8 cellular contexts compared by ENCODE assay signal in genomic region chr1:220189750-220190347, GRCh38.
DNase-seq lines count a peak whose midpoint lies in the region; ATAC-seq and TF ChIP-seq lines count a peak whose summit lies in the region.

No MANE protein-coding gene starts in this region.

- H3K27ac ChIP-seq in heart right ventricle, result no peak overlapping the region
- no peak overlapping the region for H3K27ac ChIP-seq in right atrium auricular region
- H3K27ac ChIP-seq in adrenal gland, result no peak overlapping the region
- H3K27ac ChIP-seq in liver (ENCODE audit: low read depth in 1 of 2, low read length in 2 of 2), result no peak overlapping the region

- intact Hi-C loops in heart right ventricle (cut with DNase I) (no loop called here), adrenal gland (cut with DNase I) (no loop called here)

- ATAC-seq in heart right ventricle (no peak), GM18520 (IDR thresholded peaks at IDR 0.05; ENCODE audit: unreplicated experiment) (no peak), HG02852 (IDR thresholded peaks at IDR 0.05; ENCODE audit: unreplicated experiment) (no peak)

- no peak for DNase-seq in heart right ventricle
- no peak for DNase-seq in right atrium auricular region (ENCODE audit: low spot score)
- DNase-seq in NCI-H128 (lab: John Stamatoyannopoulos, UW; ENCODE audit: unreplicated experiment), result peak; percentile 4
- DNase-seq in adrenal gland, result no peak
- no peak for DNase-seq in T-helper 9 cell

- H3K9me3 ChIP-seq in heart right ventricle (no peaks in the 10 kb centered on the region), right atrium auricular region (no peaks in the 10 kb centered on the region), adrenal gland (replicated peaks in 1 of 3) (no peaks in the 10 kb centered on the region), liver (ENCODE audit: control insufficient read depth in 4 of 4, low read length in 3 of 4) (no peaks in the 10 kb centered on the region)

- H3K36me3 ChIP-seq in heart right ventricle (peaks cover 0 to 100% (median 42%) of the 10 kb centered on the region in 9 donors), right atrium auricular region (peaks cover 54% of the 10 kb centered on the region), adrenal gland (replicated peaks in 1 of 2) (peaks cover 0 to 32% of the 10 kb centered on the region in 2 donors), liver (ENCODE audit: control insufficient read depth in 4 of 4, insufficient read depth in 3 of 4, low read depth in 1 of 4, low read length in 3 of 4) (peaks cover 4 to 48% (median 35%) of the 10 kb centered on the region in 4 donors)

- TF ChIP-seq CTCF in heart right ventricle (IDR thresholded peaks at IDR 0.05) (peak in 7 of 9 donors; percentile 39 to 67 (median 53)), right atrium auricular region (IDR thresholded peaks at IDR 0.05) (peak in 1 of 2 donors; percentile 50), adrenal gland (IDR thresholded peaks at IDR 0.05) (peak; percentile 22 to 62 (median 40)), liver (IDR thresholded peaks at IDR 0.05; ENCODE audit: low read depth, low read length, missing input control) (peak; percentile 29)

- WGBS in heart right ventricle, 2 donors, result 92 to 98% methylated on average over 1 of the region's 1 CpG
- WGBS in adrenal gland, 4 donors, result 78 to 84% (median 81%) methylated on average over 1 of the region's 1 CpG
- WGBS in liver, result 95% methylated on average over 1 of the region's 1 CpG

- TF ChIP-seq RAD21 in liver (IDR thresholded peaks at IDR 0.05), result peak; percentile 68 to 73

- H3K4me3 ChIP-seq in heart right ventricle (no peak overlapping the region), right atrium auricular region (no peak overlapping the region), adrenal gland (no peak overlapping the region), liver (ENCODE audit: low read depth in 1 of 3, low read length in 3 of 3) (no peak overlapping the region)

- TF ChIP-seq POLR2A in adrenal gland (IDR thresholded peaks at IDR 0.05), result no peak

- H3K4me1 ChIP-seq in heart right ventricle, result no peaks in the 10 kb centered on the region
- H3K4me1 ChIP-seq in right atrium auricular region, result no peaks in the 10 kb centered on the region
- H3K4me1 ChIP-seq in adrenal gland (replicated peaks in 1 of 2), result no peaks in the 10 kb centered on the region
- no peaks in the 10 kb centered on the region for H3K4me1 ChIP-seq in liver (ENCODE audit: control insufficient read depth in 4 of 4, insufficient read depth in 4 of 4, low read length in 3 of 4)

- no peak overlapping the region for H3K9ac ChIP-seq in liver (ENCODE audit: low read depth in 1 of 2, low read length in 2 of 2)

- H3K27me3 ChIP-seq in heart right ventricle (no peaks in the 10 kb centered on the region), right atrium auricular region (no peaks in the 10 kb centered on the region), adrenal gland (no peaks in the 10 kb centered on the region), liver (ENCODE audit: control insufficient read depth in 4 of 4, insufficient read depth in 4 of 4, low read length in 3 of 4) (no peaks in the 10 kb centered on the region)

TF ChIP-seq in liver, 16 proteins besides CTCF, POLR2A, EP300 and RAD21:
- TF ChIP-seq EGR1 (IDR thresholded peaks at IDR 0.05; ENCODE audit: low read depth in 2 of 2) (no peak), MAX (IDR thresholded peaks at IDR 0.05) (no peak), NR2F2 (IDR thresholded peaks at IDR 0.05) (no peak), REST (IDR thresholded peaks at IDR 0.05) (no peak), GABPA (IDR thresholded peaks at IDR 0.05 in 1 of 2, conservative IDR thresholded peaks at IDR 0.05 in 1 of 2) (no peak), FOXA1 (IDR thresholded peaks at IDR 0.05) (no peak), FOXA2 (IDR thresholded peaks at IDR 0.05) (no peak), ZBTB33 (IDR thresholded peaks at IDR 0.05) (no peak)
